9 cellular contexts compared by ENCODE assay signal in genomic region chr20:44532248-44532980, GRCh38. TPM values are rescaled to one million over a fixed set of nuclear protein-coding genes. Genes with fewer than 3 reads are reported as not detected.
DNase-seq lines count a peak whose midpoint lies in the region; ATAC-seq lines count a peak whose summit lies in the region.
"Had no signal": no experiment of that assay in that cellular context is flagged by ENCODE, and none has a peak within 500 bp of the region (broad histone marks: within the 10 kb centered on the region; RNA-seq: fewer than 3 reads in every experiment).

No MANE protein-coding gene starts in this region.

- peak overlapping the region; percentile 63; the same call in 1 of the 2 replicates for H3K9ac ChIP-seq in iPS-20b (ENCODE audit: low read depth, low read length)

- in situ Hi-C loops in HAP-1 (cut with MboI; ENCODE audit: low sequenced_read_pairs), result no loop called here

- H3K27ac ChIP-seq in angular gyrus (ENCODE audit: low read depth, low read length) (peak overlapping the region; percentile 82), iPS-20b (ENCODE audit: low read length) (no peak overlapping the region), substantia nigra (ENCODE audit: low read depth, low read length, poor library complexity, severe bottlenecking) (peak overlapping the region; percentile 74)

- H3K4me1 ChIP-seq in HAP-1 (peaks cover 5% of the 10 kb centered on the region), iPS-20b (ENCODE audit: insufficient read depth, low read length) (no peaks in the 10 kb centered on the region)

- H3K4me3 ChIP-seq in HAP-1 (peak overlapping the region; percentile 38), iPS-20b (ENCODE audit: low read length) (peak overlapping the region; percentile 70)

- H3K9me3 Mint-ChIP-seq in immature natural killer cell, result no peaks in the 10 kb centered on the region
- H3K9me3 Mint-ChIP-seq: activated CD4-positive, alpha-beta T cell treated with anti-CD3 and anti-CD28 coated beads, Interleukin-2, amount 10 ng/mL, durations not matched to agents 24 days and 14 days had no signal

- DNase-seq in HAP-1 (ENCODE audit: low spot score in 2 of 2) (no peak), substantia nigra (lab: John Stamatoyannopoulos, UW) (peak in 11 of 49 donors; percentile 2 to 25 (median 7)), immature natural killer cell (no peak), DMS153 treated with DMSO at 0.1 percent for 48 hours (lab: John Stamatoyannopoulos, UW; ENCODE audit: unreplicated experiment) (no peak)

- H3K36me3 ChIP-seq in HAP-1 (replicated peaks) (no peaks in the 10 kb centered on the region), iPS-20b (ENCODE audit: insufficient read depth, low read depth, low read length) (no peaks in the 10 kb centered on the region)

- H3K27ac Mint-ChIP-seq in immature natural killer cell, result no peak overlapping the region

- ATAC-seq in GM19324 (IDR thresholded peaks at IDR 0.05; ENCODE audit: low FRiP score, unreplicated experiment) (no peak), HG03280 (IDR thresholded peaks at IDR 0.05; ENCODE audit: unreplicated experiment) (no peak)

- peaks cover 0 to 6% of the 10 kb centered on the region in 2 donors for H3K4me1 Mint-ChIP-seq in immature natural killer cell

- no peaks in the 10 kb centered on the region for H3K36me3 Mint-ChIP-seq in immature natural killer cell

- H3K27me3 ChIP-seq in HAP-1 (ENCODE audit: low read depth), result no peaks in the 10 kb centered on the region
- H3K27me3 ChIP-seq in iPS-20b (ENCODE audit: insufficient read depth, low read length), result no peaks in the 10 kb centered on the region

- H3K27me3 Mint-ChIP-seq in immature natural killer cell (ENCODE audit: low read depth in 3 of 3), result peaks cover 8 to 14% (median 13%) of the 10 kb centered on the region in 3 donors

- H3K9me3 ChIP-seq in HAP-1 (no peaks in the 10 kb centered on the region), iPS-20b (ENCODE audit: insufficient read depth, low read depth, low read length) (no peaks in the 10 kb centered on the region)

- H3K4me3 Mint-ChIP-seq in immature natural killer cell, result no peak overlapping the region
- H3K4me3 Mint-ChIP-seq: activated CD4-positive, alpha-beta T cell treated with anti-CD3 and anti-CD28 coated beads, Interleukin-2, amount 10 ng/mL, durations not matched to agents 24 days and 14 days had no signal

RNA-seq across cellular contexts. Expression of gene SERINC3, which starts 10.5 kb away (rescaled TPM):
- polyA plus RNA-seq in immature natural killer cell, result 100 to 1,000 TPM; 180 to 266 (median 215) TPM

RNA-seq across cellular contexts. Expression of gene PKIG, which starts 50.0 kb away (rescaled TPM):
- 1 to 10 TPM; 1.6 to 2.6 (median 1.8) TPM for polyA plus RNA-seq in immature natural killer cell

RNA-seq across cellular contexts. Expression of gene TTPAL, which starts 56.7 kb away (rescaled TPM):
- 10 to 100 TPM in 1 of 3 donors, 1 to 10 TPM in 2; 5.0 to 13.8 (median 5.6) TPM for polyA plus RNA-seq in immature natural killer cell
